Comparison of ENCODE assay signal across 2 cellular contexts in genomic region chr19:6556043-6556449, GRCh38.
TF ChIP-seq lines count a peak whose summit lies in the region.

No MANE protein-coding gene starts in this region.

TF ChIP-seq in HEK293, 187 proteins besides CTCF, POLR2A, EP300 and RAD21:
- TF ChIP-seq ZNF639 (tag by site-specific recombination; IDR thresholded peaks at IDR 0.05) (no peak), ZNF341 (tag by site-specific recombination; IDR thresholded peaks at IDR 0.05; ENCODE audit: low read depth) (no peak), ZNF221 (tag by site-specific recombination; IDR thresholded peaks at IDR 0.05; ENCODE audit: borderline replicate concordance) (no peak), ZNF449 (tag by site-specific recombination; IDR thresholded peaks at IDR 0.05) (no peak), ZNF366 (tag by site-specific recombination; conservative IDR thresholded peaks at IDR 0.05) (peak; percentile 94), BCL11B (tag by site-specific recombination; IDR thresholded peaks at IDR 0.05; ENCODE audit: low read depth) (no peak)

TF ChIP-seq in GM12878, 131 proteins besides CTCF, POLR2A, EP300 and RAD21:
- TF ChIP-seq NBN (IDR thresholded peaks at IDR 0.05) (peak; percentile 75), CEBPB (IDR thresholded peaks at IDR 0.05; ENCODE audit: borderline replicate concordance in 1 of 2, low read depth in 2 of 2, low read length in 2 of 2) (no peak), KAT2A (conservative IDR thresholded peaks at IDR 0.05; ENCODE audit: control insufficient read depth, low read depth, low read length) (no peak), RAD51 (IDR thresholded peaks at IDR 0.05) (0 out of 2 replicates have a peak, but pooled peaks have one; percentile 6), NR2C2 (IDR thresholded peaks at IDR 0.05; ENCODE audit: borderline replicate concordance, control insufficient read depth, insufficient read length, low read depth) (no peak), RUNX3 (IDR thresholded peaks at IDR 0.05; ENCODE audit: low read length) (no peak), YBX1 (IDR thresholded peaks at IDR 0.05) (peak; percentile 94), CUX1 (IDR thresholded peaks at IDR 0.05; ENCODE audit: insufficient replicate concordance, low read depth, low read length) (peak; percentile 5)
